Comparison of ENCODE assay signal across 9 cellular contexts in genomic region chr19:20923077-20923871, GRCh38. TPM values are rescaled to one million over a fixed set of nuclear protein-coding genes. Genes with fewer than 3 reads are reported as not detected.
DNase-seq lines count a peak whose midpoint lies in the region; ATAC-seq, FAIRE-seq and TF ChIP-seq lines count a peak whose summit lies in the region.
"Had no signal": no experiment of that assay in that cellular context is flagged by ENCODE, and none has a peak within 500 bp of the region (broad histone marks: within the 10 kb centered on the region; RNA-seq: fewer than 3 reads in every experiment).

Gene ZNF85, plus strand, starts transcription at chr19:20923251. Its CDS starts 150 bp downstream, at chr19:20923401.

- no peak for TF ChIP-seq RAD21 in H1 (IDR thresholded peaks at IDR 0.05 in 1 of 2, conservative IDR thresholded peaks at IDR 0.05 in 1 of 2; ENCODE audit: low read depth in 2 of 2, low read length in 2 of 2)

- no peak within 1 kb of the TSS for H2BK20ac ChIP-seq in H1 (ENCODE audit: low read length)

- H3K27ac ChIP-seq in H1 (ENCODE audit: low read depth, low read length) (peak within 1 kb of the TSS; percentile 98), mesenchymal stem cell (ENCODE audit: low read length, poor library complexity, severe bottlenecking) (peak within 1 kb of the TSS; percentile 81)
- H3K27ac ChIP-seq: KMS-11 had no signal

- peak; percentile 97 for ATAC-seq in GM19035 (IDR thresholded peaks at IDR 0.05; ENCODE audit: unreplicated experiment)
- peak; percentile 98 for ATAC-seq in HG03354 (IDR thresholded peaks at IDR 0.05; ENCODE audit: poor library complexity, severe bottlenecking, unreplicated experiment)

- peak within 1 kb of the TSS; percentile 99; the same call in 1 of the 2 replicates for H4K8ac ChIP-seq in H1 (ENCODE audit: extremely low read depth, insufficient read depth, low read length)
- peak within 1 kb of the TSS; percentile 87 for H4K8ac ChIP-seq in mesenchymal stem cell (ENCODE audit: low read length)

- H2BK5ac ChIP-seq in H1 (ENCODE audit: low read depth, low read length) (peak within 1 kb of the TSS; percentile 98), mesenchymal stem cell (ENCODE audit: low read depth, low read length, poor library complexity, severe bottlenecking) (peak within 1 kb of the TSS; percentile 54)

- no peak within 1 kb of the TSS for H3K23ac ChIP-seq in H1 (ENCODE audit: insufficient read length)
- H3K23ac ChIP-seq in mesenchymal stem cell (ENCODE audit: low read length in 2 of 2) = no peak within 1 kb of the TSS

- WGBS in H1 (ENCODE audit: extremely low coverage in 1 of 2, insufficient coverage in 1 of 2, insufficient read length in 1 of 2, insufficient replicate concordance in 2 of 2, low coverage in 1 of 2, low lambda C conversion rate in 2 of 2, missing lambda C conversion rate in 1 of 2), 2 experiments = 3% methylated on average over 35 of the region's 38 CpGs; no CpG with 5 or more reads in 1 of the 2 experiments
- under 1% methylated on average over 37 of the region's 38 CpGs for WGBS in mesenchymal stem cell

- H4K5ac ChIP-seq in H1 (ENCODE audit: insufficient read length, low read depth, low read length) = peak within 1 kb of the TSS; percentile 32

- no peaks in the 10 kb centered on the region for H3K23me2 ChIP-seq in H1 (ENCODE audit: low read depth, low read length)

- H3K9ac ChIP-seq in H1 (replicated peaks in 1 of 4; ENCODE audit: extremely low read depth in 1 of 4, low read depth in 3 of 4, low read length in 3 of 4) (peak within 1 kb of the TSS; percentile 93 to 99 (median 96)), mesenchymal stem cell (ENCODE audit: low read length) (peak within 1 kb of the TSS; percentile 98)
- H3K9ac ChIP-seq: KMS-11 had no signal

- no peak within 1 kb of the TSS for H2BK120ac ChIP-seq in H1 (replicated peaks; ENCODE audit: low read depth, low read length)
- H2BK120ac ChIP-seq in mesenchymal stem cell (ENCODE audit: low read depth, low read length) = no peak within 1 kb of the TSS

- peak; percentile 98 for FAIRE-seq in H1 (lab: Jason Lieb, UNC)

- H3K79me1 ChIP-seq in H1 (ENCODE audit: low read depth, low read length) (peaks cover 2% of the 10 kb centered on the region; the same call in 1 of the 2 replicates), mesenchymal stem cell (replicated peaks; ENCODE audit: low read length, poor library complexity, severe bottlenecking) (peaks cover 14% of the 10 kb centered on the region)

- H4K91ac ChIP-seq in H1 (replicated peaks; ENCODE audit: insufficient read length, low read length) (peak within 1 kb of the TSS; percentile 25), mesenchymal stem cell (ENCODE audit: low read length) (no peak within 1 kb of the TSS)

- H3K27me3 ChIP-seq in H1 (replicated peaks in 1 of 4; ENCODE audit: control insufficient read depth in 3 of 4, extremely low read depth in 1 of 4, insufficient read depth in 3 of 4, low read length in 3 of 4) = no peaks in the 10 kb centered on the region
- H3K27me3 ChIP-seq in mesenchymal stem cell (ENCODE audit: control insufficient read depth in 1 of 2, insufficient read depth in 1 of 2, low read length in 2 of 2) = no peaks in the 10 kb centered on the region

- DNase-seq in AG09319 (ENCODE audit: extremely low read depth, low read depth) (peak; percentile 73), NCI-H82 (lab: John Stamatoyannopoulos, UW) (peak; percentile 91), H1 (ENCODE audit: low read depth in 1 of 2, low spot score in 2 of 2) (peak; percentile 74 to 88), mesenchymal stem cell (peak; percentile 92)
- peak; percentile 48 to 71 (median 70) for DNase-seq in activated CD8-positive, alpha-beta memory T cell treated with anti-CD3 and anti-CD28 coated beads for 48 hours (ENCODE audit: low read depth in 2 of 3, low spot score in 2 of 3)
- DNase-seq in stimulated activated CD8-positive, alpha-beta memory T cell treated with anti-CD3 and anti-CD28 coated beads, Interleukin-12 subunit alpha, Interleukin-12 subunit beta, amount 100 ng/mL, for 24 hours (ENCODE audit: extremely low read depth) = peak; percentile 65

- H3K4ac ChIP-seq in H1 (replicated peaks; ENCODE audit: insufficient read length, low read depth, low read length) = no peak within 1 kb of the TSS
- H3K4ac ChIP-seq in mesenchymal stem cell (ENCODE audit: low read depth in 1 of 2, low read length in 2 of 2) = no peak within 1 kb of the TSS

- peak within 1 kb of the TSS; percentile 91 for H3K18ac ChIP-seq in H1 (ENCODE audit: extremely low read depth, low read length)
- H3K18ac ChIP-seq in mesenchymal stem cell (ENCODE audit: low read depth in 1 of 2, low read length in 2 of 2) = peak within 1 kb of the TSS; percentile 58 to 62

- H3K4me3 ChIP-seq in H1 (ENCODE audit: extremely low read depth in 1 of 4, insufficient read depth in 2 of 4, low read depth in 3 of 4, low read length in 4 of 4) (peak within 1 kb of the TSS; percentile 56 to 94 (median 83)), mesenchymal stem cell (ENCODE audit: insufficient read depth in 1 of 2, low read depth in 1 of 2, low read length in 2 of 2) (peak within 1 kb of the TSS; percentile 70 to 94)

- peaks cover 4 to 42% of the 10 kb centered on the region in 2 experiments; a peak in 3 of 4 replicates for H3K79me2 ChIP-seq in H1 (ENCODE audit: control insufficient read depth in 1 of 2, insufficient read depth in 2 of 2, low read length in 2 of 2)

- H2BK15ac ChIP-seq in H1 (ENCODE audit: low read length) (no peak within 1 kb of the TSS), mesenchymal stem cell (ENCODE audit: low read depth, poor library complexity, severe bottlenecking) (no peak within 1 kb of the TSS)

- CTCF ChIA-PET in H1 (lab: Charles Lee; ENCODE audit: partially characterized antibody) = interaction anchor here (0.5 kb wide), 1 partner anchor 365 kb away, joined by 3 read pairs; no protein-coding TSS in a partner anchor

- H3K36me3 ChIP-seq in H1 (ENCODE audit: control insufficient read depth in 2 of 4, insufficient read depth in 4 of 4, low read length in 3 of 4) (peaks cover 0 to 3% (median under 1%) of the 10 kb centered on the region in 4 experiments; a peak in 3 of 8 replicates), mesenchymal stem cell (ENCODE audit: control insufficient read depth in 1 of 2, insufficient read depth in 2 of 2, low read depth in 1 of 2, low read length in 2 of 2) (peaks cover 0 to 2% of the 10 kb centered on the region in 2 experiments)

- H3K4me1 ChIP-seq in H1 (replicated peaks in 1 of 4; ENCODE audit: control insufficient read depth in 3 of 4, insufficient read depth in 4 of 4, low read length in 3 of 4) (no peaks in the 10 kb centered on the region; a peak in 1 of 7 replicates), mesenchymal stem cell (ENCODE audit: control insufficient read depth, insufficient read depth, low read depth, low read length) (no peaks in the 10 kb centered on the region)

- H2BK12ac ChIP-seq in H1 (ENCODE audit: low read depth, low read length) = peak within 1 kb of the TSS; percentile 69; the same call in 1 of the 2 replicates
- no peak within 1 kb of the TSS for H2BK12ac ChIP-seq in mesenchymal stem cell (ENCODE audit: low read length in 2 of 2)

- TF ChIP-seq CTCF in AG09319 (IDR thresholded peaks at IDR 0.05; ENCODE audit: low read depth, low read length) (no peak), H1 (IDR thresholded peaks at IDR 0.05; ENCODE audit: control extremely low read depth in 1 of 3, insufficient read depth in 1 of 3, low read depth in 1 of 3, low read length in 3 of 3) (no peak)

- H2AFZ ChIP-seq in H1 (ENCODE audit: low read length) (peak within 1 kb of the TSS; percentile 81), mesenchymal stem cell (ENCODE audit: low read depth, low read length) (peak within 1 kb of the TSS; percentile 83)

- POLR2A ChIA-PET in H1 (lab: Charles Lee; ENCODE audit: partially characterized antibody) = interaction anchor here (0.5 to 1.9 kb wide), 14 partner anchors 9 to 498 kb away, joined by 3 to 11 read pairs (median 4); partner anchors contain the start of genes ZNF431, ZNF708, ZNF714 and ZNF737

- H2AK5ac ChIP-seq in H1 (ENCODE audit: low read depth, low read length) (no peak within 1 kb of the TSS), mesenchymal stem cell (ENCODE audit: low read length, severe bottlenecking) (no peak within 1 kb of the TSS)

- H3K4me2 ChIP-seq in H1 (ENCODE audit: insufficient read depth in 1 of 2, low read depth in 2 of 2, low read length in 2 of 2) = peak within 1 kb of the TSS; percentile 26 to 58
- peak within 1 kb of the TSS; percentile 80 for H3K4me2 ChIP-seq in mesenchymal stem cell (ENCODE audit: low read length, poor library complexity, severe bottlenecking)
- H3K4me2 ChIP-seq: KMS-11 had no signal

- no peaks in the 10 kb centered on the region for H3K9me3 ChIP-seq in H1 (ENCODE audit: insufficient read depth in 2 of 2, low read depth in 1 of 2, low read length in 1 of 2)
- H3K9me3 ChIP-seq in mesenchymal stem cell (ENCODE audit: control insufficient read depth, low read length) = no peaks in the 10 kb centered on the region

- no peak for TF ChIP-seq EP300 in H1 (IDR thresholded peaks at IDR 0.05; ENCODE audit: borderline replicate concordance in 1 of 2, low read depth in 2 of 2, low read length in 2 of 2)

- H4K20me1 ChIP-seq in H1 (replicated peaks in 1 of 2; ENCODE audit: control insufficient read depth in 1 of 2, insufficient read depth in 2 of 2, low read length in 2 of 2) = no peaks in the 10 kb centered on the region

- H3K14ac ChIP-seq in H1 (ENCODE audit: insufficient read length) (no peak within 1 kb of the TSS), mesenchymal stem cell (ENCODE audit: low read length in 2 of 2) (no peak within 1 kb of the TSS)

- TF ChIP-seq POLR2A in H1 (IDR thresholded peaks at IDR 0.05; ENCODE audit: control extremely low read depth in 1 of 2, low read depth in 2 of 2, low read length in 2 of 2) = peak; percentile 88 to 96

- peak within 1 kb of the TSS; percentile 30 for H3K56ac ChIP-seq in H1 (replicated peaks; ENCODE audit: insufficient read length, low read depth, low read length)

TF ChIP-seq in H1, 55 proteins besides CTCF, POLR2A, EP300 and RAD21 (continues in another document):
- TF ChIP-seq RFX5 (IDR thresholded peaks at IDR 0.05; ENCODE audit: borderline replicate concordance, low read depth, low read length) = no peak
- peak; percentile 80 for TF ChIP-seq CHD2 (IDR thresholded peaks at IDR 0.05; ENCODE audit: low read length)
- TF ChIP-seq TAF1 (IDR thresholded peaks at IDR 0.05; ENCODE audit: low read depth, low read length) = peak; percentile 86
- TF ChIP-seq SRF (IDR thresholded peaks at IDR 0.05; ENCODE audit: low read depth, low read length) = no peak

RNA-seq across cellular contexts. Expression of gene ZNF85, which starts in this region (rescaled TPM):
- 22.2 and 23.1 TPM in 2 replicates for total RNA-seq in H1 (2021; fragmentation: NEBNext Ultra II Directional; extraction: Animal tissue kit (Norgen Biotek cat#: 25700))
- polyA plus RNA-seq in H1 (2011; rRNA removed) = 6.1 and 7.6 TPM in 2 replicates
- polyA plus RNA-seq in H1 (2011; cell fraction: cytosol; rRNA removed) = 10.7 TPM
- polyA plus RNA-seq in H1 (2011; cell fraction: nucleus; rRNA removed) = 13.4 TPM
- polyA plus RNA-seq in H1 (2012, experiment 1 of 2) = 10.1 to 14.4 TPM (median 12.3 TPM) in 4 replicates
- 2.8 TPM for polyA plus RNA-seq in H1 (2012, experiment 2 of 2)
- 21.7 TPM for polyA plus RNA-seq in H1 (2013, experiment 1 of 2)
- 21.4 TPM for polyA plus RNA-seq in H1 (2013, experiment 2 of 2)
- polyA minus RNA-seq in H1 (2011; rRNA and poly(A)+ RNA removed) = 30.0 and 37.4 TPM in 2 replicates
- 63.0 TPM for polyA minus RNA-seq in H1 (2011; cell fraction: cytosol; rRNA and poly(A)+ RNA removed)
- 121 TPM for polyA minus RNA-seq in H1 (2011; cell fraction: nucleus; rRNA and poly(A)+ RNA removed)
- 3.4 TPM for polyA plus RNA-seq in mesenchymal stem cell (2013, experiment 1 of 2)
- 3.7 TPM for polyA plus RNA-seq in mesenchymal stem cell (2013, experiment 2 of 2)

Comparison
In these comparisons a context has a peak if more than half of its experiments do, and no peak if none do; other contexts are left out.
1. Peak in every context shown above with its lines: DNase-seq, ATAC-seq, H3K4me3 ChIP-seq and H3K27ac ChIP-seq.